Comparison of ENCODE assay signal across 14 cellular contexts in the genomic region with DNA sequence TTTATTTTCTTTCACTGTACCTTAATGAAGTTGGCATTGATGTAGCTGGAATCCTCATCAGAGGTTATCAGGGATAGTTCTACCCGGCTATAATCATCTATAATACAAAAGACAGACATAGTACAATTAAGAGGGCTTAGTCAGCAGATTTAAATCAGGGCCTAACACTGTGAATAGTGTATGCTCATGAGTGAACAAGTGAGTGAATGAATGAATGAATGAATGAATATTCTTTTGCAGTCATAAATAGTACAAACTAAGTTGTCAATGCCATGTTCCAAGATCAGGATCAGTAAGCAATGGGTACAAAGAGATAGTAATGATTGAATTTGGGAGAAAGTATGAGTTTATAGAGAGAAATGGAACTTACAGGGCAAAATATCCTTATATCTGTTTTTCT. TPM values are rescaled to one million over a fixed set of nuclear protein-coding genes. Genes with fewer than 3 reads are reported as not detected.
DNase-seq lines count a peak whose midpoint lies in the region; ATAC-seq and TF ChIP-seq lines count a peak whose summit lies in the region.
"Had no signal": no experiment of that assay in that cellular context is flagged by ENCODE, and none has a peak within 500 bp of the region (broad histone marks: within the 10 kb centered on the region; RNA-seq: fewer than 3 reads in every experiment).

No MANE protein-coding gene starts in this region.

- no peak overlapping the region for H3K4me3 ChIP-seq in SK-N-SH (ENCODE audit: low read depth in 2 of 2, low read length in 1 of 2)
- H3K4me3 ChIP-seq in SK-N-MC, result peak overlapping the region; percentile 19
- H3K4me3 ChIP-seq in neuron (ENCODE audit: low read length), result no peak overlapping the region
- no peak overlapping the region for H3K4me3 ChIP-seq in effector memory CD4-positive, alpha-beta T cell (ENCODE audit: insufficient read depth, low read depth, low read length, poor library complexity, severe bottlenecking)
- H3K4me3 ChIP-seq: lung, SJCRH30 had no signal

- TF ChIP-seq CTCF in SK-N-SH (IDR thresholded peaks at IDR 0.05), result no peak

- H3K4me1 ChIP-seq in SK-N-SH (ENCODE audit: control insufficient read depth in 1 of 2, insufficient read depth in 2 of 2, low read depth in 1 of 2, low read length in 1 of 2) (peaks cover 0 to 29% of the 10 kb centered on the region in 2 experiments; a peak in 2 of 4 replicates), neuron (ENCODE audit: insufficient read depth, low read length) (no peaks in the 10 kb centered on the region)
- H3K4me1 ChIP-seq in effector memory CD4-positive, alpha-beta T cell (ENCODE audit: control insufficient read depth, insufficient read depth, low read length, poor library complexity, severe bottlenecking), result no peaks in the 10 kb centered on the region
- H3K4me1 ChIP-seq: SJCRH30 had no signal

- H3K27me3 ChIP-seq in SK-N-SH (ENCODE audit: insufficient read depth) (no peaks in the 10 kb centered on the region), neuron (ENCODE audit: insufficient read depth, low read length) (no peaks in the 10 kb centered on the region)
- H3K27me3 ChIP-seq in effector memory CD4-positive, alpha-beta T cell (replicated peaks; ENCODE audit: control insufficient read depth, insufficient read depth, low read length, poor library complexity, severe bottlenecking), result no peaks in the 10 kb centered on the region
- H3K27me3 ChIP-seq: SJCRH30 had no signal

- TF ChIP-seq RAD21 in SK-N-SH (IDR thresholded peaks at IDR 0.05; ENCODE audit: low read length), result no peak

- CTCF ChIA-PET in SK-N-SH (lab: Yijun Ruan, JAX), result interaction anchor here (0.7 to 3.9 kb wide), 2 partner anchors 24 to 74 kb away, joined by 3 to 14 read pairs; no protein-coding TSS in a partner anchor

- H3F3A ChIP-seq in SK-N-SH (replicated peaks; ENCODE audit: insufficient read depth), result peaks cover 4% of the 10 kb centered on the region

- no peak for TF ChIP-seq EP300 in SK-N-SH (IDR thresholded peaks at IDR 0.05; ENCODE audit: borderline replicate concordance in 1 of 2, low read depth in 1 of 2, low read length in 1 of 2)

- no peaks in the 10 kb centered on the region for H4K20me1 ChIP-seq in SK-N-SH (ENCODE audit: insufficient read depth)

- DNase-seq in SK-N-SH (no peak), SK-N-MC (ENCODE audit: low read depth, low spot score) (no peak), dermis blood vessel endothelial cell (no peak)
- no peak for DNase-seq in effector memory CD4-positive, alpha-beta T cell
- DNase-seq: 8988T, amniotic stem cell, NCI-H187, NCI-H69, SJCRH30, trophoblast cell had no signal

- H3K9ac ChIP-seq in SK-N-SH (no peak overlapping the region), SK-N-MC (ENCODE audit: insufficient read length) (peak overlapping the region; percentile 58)

- peak overlapping the region; percentile 80 for H2AFZ ChIP-seq in SK-N-SH (ENCODE audit: low read depth)
- peak overlapping the region; percentile 16 for H2AFZ ChIP-seq in neuron (ENCODE audit: low read depth, low read length)

- no peak for ATAC-seq in SK-N-SH treated with all-trans-retinoic acid at 6 μM for 48 hours

- no peaks in the 10 kb centered on the region for H3K79me2 ChIP-seq in SK-N-SH (ENCODE audit: insufficient read depth)

- H3K36me3 ChIP-seq in SK-N-SH (replicated peaks in 1 of 2; ENCODE audit: control insufficient read depth in 1 of 2, insufficient read depth in 2 of 2, low read length in 1 of 2), result no peaks in the 10 kb centered on the region
- H3K36me3 ChIP-seq in SK-N-MC (ENCODE audit: insufficient read depth, low read length), result peaks cover 11% of the 10 kb centered on the region
- no peaks in the 10 kb centered on the region for H3K36me3 ChIP-seq in neuron (ENCODE audit: insufficient read depth, low read length)
- H3K36me3 ChIP-seq in effector memory CD4-positive, alpha-beta T cell (ENCODE audit: control insufficient read depth, insufficient read depth, low read length), result peaks cover 25% of the 10 kb centered on the region
- H3K36me3 ChIP-seq: SJCRH30 had no signal

- H3K9me2 ChIP-seq in SK-N-SH, result no peaks in the 10 kb centered on the region

- H3K9me3 ChIP-seq in SK-N-SH (no peaks in the 10 kb centered on the region), SK-N-MC (ENCODE audit: low read depth, low read length) (no peaks in the 10 kb centered on the region), neuron (ENCODE audit: low read length) (no peaks in the 10 kb centered on the region)
- no peaks in the 10 kb centered on the region for H3K9me3 ChIP-seq in effector memory CD4-positive, alpha-beta T cell (ENCODE audit: control insufficient read depth, low read length)
- H3K9me3 ChIP-seq: SJCRH30 had no signal

- 89% methylated on average over 1 of the region's 1 CpG for WGBS in SK-N-SH (ENCODE audit: low lambda C conversion rate)

- H3K27ac ChIP-seq in SK-N-SH (ENCODE audit: low read depth in 2 of 2, low read length in 1 of 2), result peak overlapping the region in 1 of 2 experiments; percentile 5; a peak in 1 of 4 replicates
- peak overlapping the region; percentile 95 for H3K27ac ChIP-seq in SK-N-MC
- no peak overlapping the region for H3K27ac ChIP-seq in effector memory CD4-positive, alpha-beta T cell (ENCODE audit: insufficient read depth, low read length, poor library complexity, severe bottlenecking)
- H3K27ac ChIP-seq: SJCRH30 had no signal

- no peak overlapping the region; the same call in 1 of the 2 replicates for H3K4me2 ChIP-seq in SK-N-SH

- POLR2A ChIA-PET in SK-N-SH (lab: Yijun Ruan, JAX), result no interaction called here

TF ChIP-seq in SK-N-SH, 30 proteins besides CTCF, POLR2A, EP300 and RAD21 (continues in another document):
- TF ChIP-seq, protein P1, sequence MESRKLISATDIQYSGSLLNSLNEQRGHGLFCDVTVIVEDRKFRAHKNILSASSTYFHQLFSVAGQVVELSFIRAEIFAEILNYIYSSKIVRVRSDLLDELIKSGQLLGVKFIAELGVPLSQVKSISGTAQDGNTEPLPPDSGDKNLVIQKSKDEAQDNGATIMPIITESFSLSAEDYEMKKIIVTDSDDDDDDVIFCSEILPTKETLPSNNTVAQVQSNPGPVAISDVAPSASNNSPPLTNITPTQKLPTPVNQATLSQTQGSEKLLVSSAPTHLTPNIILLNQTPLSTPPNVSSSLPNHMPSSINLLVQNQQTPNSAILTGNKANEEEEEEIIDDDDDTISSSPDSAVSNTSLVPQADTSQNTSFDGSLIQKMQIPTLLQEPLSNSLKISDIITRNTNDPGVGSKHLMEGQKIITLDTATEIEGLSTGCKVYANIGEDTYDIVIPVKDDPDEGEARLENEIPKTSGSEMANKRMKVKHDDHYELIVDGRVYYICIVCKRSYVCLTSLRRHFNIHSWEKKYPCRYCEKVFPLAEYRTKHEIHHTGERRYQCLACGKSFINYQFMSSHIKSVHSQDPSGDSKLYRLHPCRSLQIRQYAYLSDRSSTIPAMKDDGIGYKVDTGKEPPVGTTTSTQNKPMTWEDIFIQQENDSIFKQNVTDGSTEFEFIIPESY (IDR thresholded peaks at IDR 0.05; ENCODE audit: borderline replicate concordance, low read depth), result no peak

TF ChIP-seq in SK-N-SH treated with all-trans-retinoic acid at 6 μM for 48 hours, 23 proteins besides CTCF, POLR2A, EP300 and RAD21:
- TF ChIP-seq, protein P2, sequence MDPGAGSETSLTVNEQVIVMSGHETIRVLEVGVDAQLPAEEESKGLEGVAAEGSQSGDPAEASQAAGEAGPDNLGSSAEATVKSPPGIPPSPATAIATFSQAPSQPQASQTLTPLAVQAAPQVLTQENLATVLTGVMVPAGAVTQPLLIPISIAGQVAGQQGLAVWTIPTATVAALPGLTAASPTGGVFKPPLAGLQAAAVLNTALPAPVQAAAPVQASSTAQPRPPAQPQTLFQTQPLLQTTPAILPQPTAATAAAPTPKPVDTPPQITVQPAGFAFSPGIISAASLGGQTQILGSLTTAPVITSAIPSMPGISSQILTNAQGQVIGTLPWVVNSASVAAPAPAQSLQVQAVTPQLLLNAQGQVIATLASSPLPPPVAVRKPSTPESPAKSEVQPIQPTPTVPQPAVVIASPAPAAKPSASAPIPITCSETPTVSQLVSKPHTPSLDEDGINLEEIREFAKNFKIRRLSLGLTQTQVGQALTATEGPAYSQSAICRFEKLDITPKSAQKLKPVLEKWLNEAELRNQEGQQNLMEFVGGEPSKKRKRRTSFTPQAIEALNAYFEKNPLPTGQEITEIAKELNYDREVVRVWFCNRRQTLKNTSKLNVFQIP (CRISPR knock-in tag; IDR thresholded peaks at IDR 0.05; ENCODE audit: borderline replicate concordance, low read depth), result no peak
- TF ChIP-seq, protein P3, sequence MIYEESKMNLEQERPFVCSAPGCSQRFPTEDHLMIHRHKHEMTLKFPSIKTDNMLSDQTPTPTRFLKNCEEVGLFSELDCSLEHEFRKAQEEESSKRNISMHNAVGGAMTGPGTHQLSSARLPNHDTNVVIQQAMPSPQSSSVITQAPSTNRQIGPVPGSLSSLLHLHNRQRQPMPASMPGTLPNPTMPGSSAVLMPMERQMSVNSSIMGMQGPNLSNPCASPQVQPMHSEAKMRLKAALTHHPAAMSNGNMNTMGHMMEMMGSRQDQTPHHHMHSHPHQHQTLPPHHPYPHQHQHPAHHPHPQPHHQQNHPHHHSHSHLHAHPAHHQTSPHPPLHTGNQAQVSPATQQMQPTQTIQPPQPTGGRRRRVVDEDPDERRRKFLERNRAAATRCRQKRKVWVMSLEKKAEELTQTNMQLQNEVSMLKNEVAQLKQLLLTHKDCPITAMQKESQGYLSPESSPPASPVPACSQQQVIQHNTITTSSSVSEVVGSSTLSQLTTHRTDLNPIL (CRISPR knock-in tag; IDR thresholded peaks at IDR 0.05; ENCODE audit: low read depth), result no peak
- TF ChIP-seq SNAI2 (CRISPR knock-in tag; IDR thresholded peaks at IDR 0.05), result no peak

RNA-seq across cellular contexts. Expression of a gene that starts 12.5 kb away (rescaled TPM):
- polyA plus RNA-seq in SK-N-SH (2012; rRNA removed), result 0.12 and 0.16 TPM in 2 replicates
- 0.18 and 0.30 TPM in 2 replicates for polyA plus RNA-seq in SK-N-SH (2012; cell fraction: cytosol; rRNA removed)
- 0.13 and 0.36 TPM in 2 replicates for polyA plus RNA-seq in SK-N-SH (2012; cell fraction: nucleus; rRNA removed)
- total RNA-seq in dermis blood vessel endothelial cell, result not detected in 2 replicates
- total RNA-seq: osteocyte had no signal

RNA-seq across cellular contexts. Expression of a gene that starts 28.4 kb away (rescaled TPM):
- 0.02 and 0.05 TPM in 2 replicates for polyA plus RNA-seq in SK-N-SH (2012; rRNA removed)
- polyA plus RNA-seq in SK-N-SH (2012; cell fraction: cytosol; rRNA removed), result under 0.01 and 0.01 TPM in 2 replicates
- 0.42 and 0.66 TPM in 2 replicates for polyA plus RNA-seq in SK-N-SH (2012; cell fraction: nucleus; rRNA removed)
- 0.17 and 0.37 TPM in 2 replicates for total RNA-seq in dermis blood vessel endothelial cell

RNA-seq across cellular contexts. Expression of a gene that starts 45.6 kb away (rescaled TPM):
- 11.5 and 16.8 TPM in 2 replicates for polyA plus RNA-seq in SK-N-SH (2012; rRNA removed)
- polyA plus RNA-seq in SK-N-SH (2012; cell fraction: cytosol; rRNA removed), result 7.7 and 8.1 TPM in 2 replicates
- 41.9 and 60.0 TPM in 2 replicates for polyA plus RNA-seq in SK-N-SH (2012; cell fraction: nucleus; rRNA removed)
- total RNA-seq in dermis blood vessel endothelial cell, result 26.7 and 38.3 TPM in 2 replicates

RNA-seq across cellular contexts. Expression of a gene that starts 46.1 kb away (rescaled TPM):
- polyA plus RNA-seq in SK-N-SH (2012; rRNA removed), result 3.0 and 3.3 TPM in 2 replicates
- 2.6 and 3.3 TPM in 2 replicates for polyA plus RNA-seq in SK-N-SH (2012; cell fraction: cytosol; rRNA removed)
- polyA plus RNA-seq in SK-N-SH (2012; cell fraction: nucleus; rRNA removed), result 1.3 and 1.5 TPM in 2 replicates
- total RNA-seq in dermis blood vessel endothelial cell, result 2.4 and 3.3 TPM in 2 replicates

RNA-seq across cellular contexts. Expression of a gene that starts 46.7 kb away (rescaled TPM):
- 3.9 and 4.0 TPM in 2 replicates for polyA plus RNA-seq in SK-N-SH (2012; rRNA removed)
- 5.1 and 5.2 TPM in 2 replicates for polyA plus RNA-seq in SK-N-SH (2012; cell fraction: cytosol; rRNA removed)
- polyA plus RNA-seq in SK-N-SH (2012; cell fraction: nucleus; rRNA removed), result 4.1 and 8.3 TPM in 2 replicates
- 18.1 and 18.4 TPM in 2 replicates for total RNA-seq in dermis blood vessel endothelial cell
